In genomic region chr14:77120771-77121743, GRCh38 we compare ENCODE assay signal across 8 cellular contexts. TPM values are rescaled to one million over a fixed set of nuclear protein-coding genes. Genes with fewer than 3 reads are reported as not detected.
DNase-seq lines count a peak whose midpoint lies in the region; ATAC-seq and TF ChIP-seq lines count a peak whose summit lies in the region.

No MANE protein-coding gene starts in this region.

- TF ChIP-seq CTCF in GM10248 (IDR thresholded peaks at IDR 0.05; ENCODE audit: control extremely low read depth, extremely low read depth, low read depth, missing control alignments) (no peak), glutamatergic neuron (IDR thresholded peaks at IDR 0.05; ENCODE audit: partially characterized antibody, unreplicated experiment) (no peak)

- no peaks in the 10 kb centered on the region for H3K9me3 ChIP-seq in stomach smooth muscle (ENCODE audit: control insufficient read depth in 2 of 2, low read length in 2 of 2)

- H3K4me3 Mint-ChIP-seq in T-helper 1 cell treated with Interleukin-12 subunit alpha and Interleukin-12 subunit beta and Interleukin-4 antibody, amounts not matched to agents 30 μg/mL and 1 μg/mL, for 36 hours, result peak overlapping the region; percentile 38
- peak overlapping the region; percentile 76 for H3K4me3 Mint-ChIP-seq in glutamatergic neuron (ENCODE audit: unreplicated experiment)

- H3K9ac ChIP-seq in stomach smooth muscle (ENCODE audit: low read length in 2 of 2), result peak overlapping the region in 1 of 2 donors; percentile 13

- no peak overlapping the region for H3K4me3 ChIP-seq in stomach smooth muscle (ENCODE audit: low read length in 2 of 2)

- peak; percentile 83 for ATAC-seq in GM21381 (IDR thresholded peaks at IDR 0.05; ENCODE audit: unreplicated experiment)
- peak; percentile 59 for ATAC-seq in HG03575 (IDR thresholded peaks at IDR 0.05; ENCODE audit: extremely low read depth, insufficient number of reproducible peaks, low FRiP score, unreplicated experiment)

- POLR2A ChIA-PET in GM10248 (lab: Yijun Ruan, JAX), result interaction anchor here (0.5 kb wide), 1 partner anchor 457 kb away, joined by 4 read pairs; no protein-coding TSS in a partner anchor

- H3K4me1 ChIP-seq in stomach smooth muscle (ENCODE audit: control insufficient read depth, insufficient read depth, low read length), result peaks cover 27% of the 10 kb centered on the region

- peaks cover 27% of the 10 kb centered on the region for H3K4me1 Mint-ChIP-seq in T-helper 1 cell treated with Interleukin-12 subunit alpha and Interleukin-12 subunit beta and Interleukin-4 antibody, amounts not matched to agents 30 μg/mL and 1 μg/mL, for 36 hours (ENCODE audit: low read depth)
- H3K4me1 Mint-ChIP-seq in glutamatergic neuron (ENCODE audit: low read depth, unreplicated experiment), result peaks cover 43% of the 10 kb centered on the region

- H3K27me3 ChIP-seq in stomach smooth muscle (ENCODE audit: control insufficient read depth in 1 of 2, insufficient read depth in 2 of 2, low read length in 2 of 2), result peaks cover 5 to 10% of the 10 kb centered on the region in 2 donors

- H3K27ac Mint-ChIP-seq in T-helper 1 cell treated with Interleukin-12 subunit alpha and Interleukin-12 subunit beta and Interleukin-4 antibody, amounts not matched to agents 30 μg/mL and 1 μg/mL, for 36 hours, result peak overlapping the region; percentile 80
- H3K27ac Mint-ChIP-seq in glutamatergic neuron (ENCODE audit: unreplicated experiment), result peak overlapping the region; percentile 89

- H3K36me3 ChIP-seq in stomach smooth muscle (ENCODE audit: control insufficient read depth in 2 of 2, insufficient read depth in 2 of 2, low read length in 2 of 2), result peaks cover 11 to 22% of the 10 kb centered on the region in 2 donors

- peaks cover 3% of the 10 kb centered on the region for H3K36me3 Mint-ChIP-seq in T-helper 1 cell treated with Interleukin-12 subunit alpha and Interleukin-12 subunit beta and Interleukin-4 antibody, amounts not matched to agents 30 μg/mL and 1 μg/mL, for 36 hours (ENCODE audit: low read depth)
- H3K36me3 Mint-ChIP-seq in glutamatergic neuron (ENCODE audit: unreplicated experiment), result no peaks in the 10 kb centered on the region

- no peaks in the 10 kb centered on the region for H3K9me3 Mint-ChIP-seq in T-helper 1 cell treated with Interleukin-12 subunit alpha and Interleukin-12 subunit beta and Interleukin-4 antibody, amounts not matched to agents 30 μg/mL and 1 μg/mL, for 36 hours
- peaks cover 6% of the 10 kb centered on the region for H3K9me3 Mint-ChIP-seq in glutamatergic neuron (ENCODE audit: unreplicated experiment)

- H3K27me3 Mint-ChIP-seq in T-helper 1 cell treated with Interleukin-12 subunit alpha and Interleukin-12 subunit beta and Interleukin-4 antibody, amounts not matched to agents 30 μg/mL and 1 μg/mL, for 36 hours (ENCODE audit: low read depth), result peaks cover 24% of the 10 kb centered on the region
- H3K27me3 Mint-ChIP-seq in glutamatergic neuron (ENCODE audit: unreplicated experiment), result no peaks in the 10 kb centered on the region

- DNase-seq in GM10248 (ENCODE audit: extremely low spot score) (peak; percentile 77), glutamatergic neuron (peak; percentile 42), A172 (ENCODE audit: low spot score) (no peak), OCI-M2 (lab: John Stamatoyannopoulos, UW; ENCODE audit: unreplicated experiment) (no peak)

- CTCF ChIA-PET in GM10248 (lab: Yijun Ruan, JAX), result interaction anchor here (1.0 to 5.8 kb wide), 9 partner anchors 9 to 245 kb away, joined by 4 to 68 read pairs (median 15); partner anchors contain the start of gene CIPC

- peak overlapping the region; percentile 6 for H3K27ac ChIP-seq in stomach smooth muscle (ENCODE audit: low read length)

RNA-seq across cellular contexts. Expression of gene ZDHHC22, which starts 20.5 kb away (rescaled TPM):
- 77.3 TPM for total RNA-seq in glutamatergic neuron (ENCODE audit: unreplicated experiment)
- not detected in 2 replicates for total RNA-seq in A172 (2014; rRNA removed; shearing (Covaris generic))

RNA-seq across cellular contexts. Expression of gene CIPC, which starts 23.0 kb away (rescaled TPM):
- 22.3 TPM for total RNA-seq in glutamatergic neuron (ENCODE audit: unreplicated experiment)
- total RNA-seq in A172 (2014; rRNA removed; shearing (Covaris generic)), result 9.9 and 13.5 TPM in 2 replicates

Comparison
In these comparisons a context has a peak if more than half of its experiments do, and no peak if none do; other contexts are left out.
1. DNase-seq: peak in GM10248 (single experiment) and glutamatergic neuron (single experiment); none in A172 (single experiment) and OCI-M2 (single experiment).
2. RNA of gene ZDHHC22, which starts 20.5 kb away (total RNA-seq): 77.3 TPM in glutamatergic neuron (single experiment); not detected in A172; every median in the first group is over 10 times any median in the second.